17 cellular contexts compared by ENCODE assay signal in the genomic region with DNA sequence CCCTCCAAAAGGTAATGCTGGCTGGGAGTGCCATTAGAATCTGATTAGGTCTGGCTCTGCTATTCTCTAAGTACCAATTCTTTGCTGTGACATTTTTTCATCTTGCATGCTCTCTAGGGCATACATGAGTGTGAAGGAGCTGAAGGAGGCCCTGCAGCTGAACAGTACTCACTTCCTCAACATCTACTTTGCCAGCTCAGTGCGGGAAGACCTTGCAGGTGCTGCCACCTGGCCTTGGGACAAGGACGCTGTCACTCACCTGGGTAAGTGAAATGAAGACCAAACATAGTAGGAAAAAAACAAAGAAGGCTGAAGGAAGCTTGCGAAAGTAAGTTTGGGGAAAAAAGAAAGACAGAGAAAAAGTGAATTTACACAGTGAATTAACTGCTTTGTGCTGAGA.
"Had no signal": no experiment of that assay in that cellular context is flagged by ENCODE, and none has a peak within 500 bp of the region (broad histone marks: within the 10 kb centered on the region; RNA-seq: fewer than 3 reads in every experiment).

No MANE protein-coding gene starts in this region.

- H3K4me3 Mint-ChIP-seq: activated B cell treated with CpG ODN at 0.5 μM for 24 hours; activated CD4-positive, alpha-beta memory T cell treated with anti-CD3 and anti-CD28 coated beads for 36 hours; activated CD8-positive, alpha-beta memory T cell treated with anti-CD3 and anti-CD28 coated beads, Interleukin-2, amount 10 ng/mL, durations not matched to agents 7 days and 5 days; activated naive CD8-positive, alpha-beta T cell had no signal

- H3K4me1 ChIP-seq: gastrocnemius medialis, thyroid gland had no signal

- H3K27ac Mint-ChIP-seq: activated B cell treated with CpG ODN at 0.5 μM for 24 hours; activated CD4-positive, alpha-beta memory T cell treated with anti-CD3 and anti-CD28 coated beads for 36 hours; activated CD8-positive, alpha-beta memory T cell treated with anti-CD3 and anti-CD28 coated beads, Interleukin-2, amount 10 ng/mL, durations not matched to agents 7 days and 5 days; activated naive CD8-positive, alpha-beta T cell; progenitor cell of endocrine pancreas had no signal

- H3K27ac ChIP-seq: gastrocnemius medialis, thyroid gland had no signal

- H3K36me3 Mint-ChIP-seq: activated CD4-positive, alpha-beta memory T cell treated with anti-CD3 and anti-CD28 coated beads for 36 hours; activated CD8-positive, alpha-beta memory T cell treated with anti-CD3 and anti-CD28 coated beads, Interleukin-2, amount 10 ng/mL, durations not matched to agents 7 days and 5 days; activated naive CD8-positive, alpha-beta T cell had no signal

- H3K9me3 Mint-ChIP-seq: activated CD4-positive, alpha-beta memory T cell treated with anti-CD3 and anti-CD28 coated beads for 36 hours had no signal

- DNase-seq: activated B cell treated with CpG ODN at 0.5 μM for 24 hours; activated CD4-positive, alpha-beta memory T cell treated with anti-CD3 and anti-CD28 coated beads for 36 hours; activated CD4-positive, alpha-beta T cell treated with anti-CD3 and anti-CD28 coated beads for 4 hours; activated CD8-positive, alpha-beta memory T cell treated with anti-CD3 and anti-CD28 coated beads, Interleukin-2, amount 10 ng/mL, durations not matched to agents 7 days and 5 days; amniotic stem cell; caudate nucleus; gastrocnemius medialis; heart right ventricle; mammary epithelial cell; stimulated activated CD4-positive, alpha-beta T cell treated with anti-CD3 and anti-CD28 coated beads, Interleukin-1b, Interleukin-23, amount 100 ng/mL, for 48 hours; stimulated activated CD8-positive, alpha-beta memory T cell treated with anti-CD3 and anti-CD28 coated beads, Interleukin-4, amount 100 ng/mL, for 48 hours; stimulated activated naive CD4-positive, alpha-beta T cell; thyroid gland had no signal

- ATAC-seq: activated CD8-positive, alpha-beta memory T cell treated with anti-CD3 and anti-CD28 coated beads, Interleukin-2, amount 10 ng/mL, durations not matched to agents 7 days and 5 days; esophagus mucosa; gastrocnemius medialis; heart right ventricle; left lobe of liver had no signal

- H3K27me3 Mint-ChIP-seq: activated CD4-positive, alpha-beta memory T cell treated with anti-CD3 and anti-CD28 coated beads for 36 hours; activated CD8-positive, alpha-beta memory T cell treated with anti-CD3 and anti-CD28 coated beads, Interleukin-2, amount 10 ng/mL, durations not matched to agents 7 days and 5 days; activated naive CD8-positive, alpha-beta T cell had no signal

- H3K4me3 ChIP-seq: gastrocnemius medialis, heart right ventricle, thyroid gland had no signal

- H3K4me1 Mint-ChIP-seq: activated B cell treated with CpG ODN at 0.5 μM for 24 hours; activated CD8-positive, alpha-beta memory T cell treated with anti-CD3 and anti-CD28 coated beads, Interleukin-2, amount 10 ng/mL, durations not matched to agents 7 days and 5 days had no signal

- H3K27me3 ChIP-seq: gastrocnemius medialis, heart right ventricle, thyroid gland had no signal

- H3K9me3 ChIP-seq: gastrocnemius medialis, heart right ventricle, thyroid gland had no signal

- H3K36me3 ChIP-seq: gastrocnemius medialis, heart right ventricle, thyroid gland had no signal
